ENCODE assay signal across 8 cellular contexts in the genomic region with DNA sequence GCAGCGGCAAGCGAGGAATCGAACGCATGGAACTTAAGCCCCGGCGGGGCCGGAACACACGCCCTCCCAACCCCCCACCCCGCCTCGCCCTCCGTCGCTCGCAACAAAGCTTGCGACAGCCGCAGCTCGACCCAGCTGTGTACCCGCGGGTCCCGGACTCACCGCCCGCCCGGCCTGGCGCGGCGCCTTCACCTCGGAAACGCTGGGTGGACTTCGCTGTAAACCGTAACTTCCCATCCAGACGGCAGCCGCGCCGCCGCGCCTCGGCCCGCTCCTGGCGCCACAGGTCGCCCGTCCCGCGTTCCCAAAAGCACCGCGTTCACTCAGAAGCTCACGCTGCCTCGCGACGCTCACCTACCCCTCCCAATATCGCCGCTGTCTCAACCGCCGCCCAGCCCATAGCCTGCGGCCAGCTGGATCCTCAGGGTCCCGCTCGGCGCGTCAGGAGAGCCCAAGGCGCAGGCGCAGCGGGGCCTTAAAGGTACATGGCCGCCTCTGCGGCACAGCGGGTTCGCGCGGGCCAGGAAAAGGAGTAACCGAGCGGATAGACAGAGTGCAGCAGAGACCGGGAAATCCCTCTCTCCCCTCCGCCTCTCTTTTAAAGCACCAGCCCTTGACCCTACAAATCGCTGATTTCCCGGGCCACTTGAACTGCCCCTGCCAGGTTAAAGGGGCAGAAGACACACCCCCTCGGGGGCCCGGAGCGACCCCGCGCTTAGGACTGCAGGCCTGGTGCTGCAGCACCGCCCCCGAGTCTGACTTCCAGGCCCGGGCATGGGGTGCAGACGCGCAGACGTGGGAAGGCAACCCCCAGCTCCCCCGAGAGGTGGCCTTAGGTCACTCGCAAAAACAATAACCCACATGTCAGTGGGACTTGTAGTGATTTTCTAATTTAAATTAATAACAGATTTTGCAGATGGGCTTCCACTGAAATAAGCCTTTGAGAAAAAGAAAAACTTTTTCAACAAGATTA. TPM values are rescaled to one million over a fixed set of nuclear protein-coding genes. Genes with fewer than 3 reads are reported as not detected.
A peak's percentile ranks its signal among the peaks of the same experiment; 100 is the strongest.
DNase-seq lines count a peak whose midpoint lies in the region; ATAC-seq and TF ChIP-seq lines count a peak whose summit lies in the region.
"Not testable (repeated sequence)": the region's sequence is repeated elsewhere in the genome, so short reads cannot be mapped to it uniquely, and the experiment has no call there.

A gene with protein sequence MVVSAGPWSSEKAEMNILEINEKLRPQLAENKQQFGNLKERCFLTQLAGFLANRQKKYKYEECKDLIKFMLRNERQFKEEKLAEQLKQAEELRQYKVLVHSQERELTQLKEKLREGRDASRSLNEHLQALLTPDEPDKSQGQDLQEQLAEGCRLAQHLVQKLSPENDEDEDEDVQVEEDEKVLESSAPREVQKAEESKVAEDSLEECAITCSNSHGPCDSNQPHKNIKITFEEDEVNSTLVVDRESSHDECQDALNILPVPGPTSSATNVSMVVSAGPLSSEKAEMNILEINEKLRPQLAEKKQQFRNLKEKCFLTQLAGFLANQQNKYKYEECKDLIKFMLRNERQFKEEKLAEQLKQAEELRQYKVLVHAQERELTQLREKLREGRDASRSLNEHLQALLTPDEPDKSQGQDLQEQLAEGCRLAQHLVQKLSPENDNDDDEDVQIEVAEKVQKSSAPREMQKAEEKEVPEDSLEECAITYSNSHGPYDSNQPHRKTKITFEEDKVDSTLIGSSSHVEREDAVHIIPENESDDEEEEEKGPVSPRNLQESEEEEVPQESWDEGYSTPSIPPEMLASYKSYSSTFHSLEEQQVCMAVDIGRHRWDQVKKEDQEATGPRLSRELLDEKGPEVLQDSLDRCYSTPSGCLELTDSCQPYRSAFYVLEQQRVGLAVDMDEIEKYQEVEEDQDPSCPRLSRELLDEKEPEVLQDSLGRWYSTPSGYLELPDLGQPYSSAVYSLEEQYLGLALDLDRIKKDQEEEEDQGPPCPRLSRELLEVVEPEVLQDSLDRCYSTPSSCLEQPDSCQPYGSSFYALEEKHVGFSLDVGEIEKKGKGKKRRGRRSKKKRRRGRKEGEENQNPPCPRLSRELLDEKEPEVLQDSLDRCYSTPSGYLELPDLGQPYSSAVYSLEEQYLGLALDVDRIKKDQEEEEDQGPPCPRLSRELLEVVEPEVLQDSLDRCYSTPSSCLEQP (N-terminal part only) (minus strand): TSS at position 443 of the 973 bp plus-strand sequence. CDS start 21,412 bp downstream, outside the sequence.

- H3K9me3 Mint-ChIP-seq in endothelial cell (ENCODE audit: unreplicated experiment) = not testable (repeated sequence)

- ATAC-seq in GM19468 (IDR thresholded peaks at IDR 0.05; ENCODE audit: extremely low read depth, unreplicated experiment) = peak; percentile 89
- peak; percentile 96 for ATAC-seq in HG03432 (IDR thresholded peaks at IDR 0.05; ENCODE audit: unreplicated experiment)

- peak within 1 kb of the TSS; percentile 91 for H3K27ac Mint-ChIP-seq in endothelial cell (ENCODE audit: unreplicated experiment)

- not testable (repeated sequence) for H3K27me3 Mint-ChIP-seq in endothelial cell (ENCODE audit: unreplicated experiment)

- H3K36me3 Mint-ChIP-seq in endothelial cell (ENCODE audit: low read depth, unreplicated experiment) = not testable (repeated sequence)

- peak within 1 kb of the TSS; percentile 98 for H3K4me3 Mint-ChIP-seq in endothelial cell (ENCODE audit: unreplicated experiment)

- H3K4me1 Mint-ChIP-seq in endothelial cell (ENCODE audit: unreplicated experiment) = not testable (repeated sequence)

- DNase-seq in OCI-M1 (lab: John Stamatoyannopoulos, UW) = peak; percentile 74
- DNase-seq in activated T-cell treated with anti-CD3 and anti-CD28 coated beads for 1 hour (ENCODE audit: low read depth) = peak; percentile 17
- DNase-seq in endothelial cell (ENCODE audit: low spot score) = peak; percentile 49
- not testable (repeated sequence) for DNase-seq in mesenteric fat pad (ENCODE audit: low spot score)
- DNase-seq in stimulated activated CD4-positive, alpha-beta T cell treated with anti-CD3 and anti-CD28 coated beads, Interleukin-4, amount 100 ng/mL, for 4 hours = peak; percentile 38 to 39

- H3K27ac ChIP-seq in C4-2B = peak within 1 kb of the TSS; percentile 58

- not testable (repeated sequence) for TF ChIP-seq CTCF in C4-2B (conservative IDR thresholded peaks at IDR 0.05); endothelial cell (IDR thresholded peaks at IDR 0.05; ENCODE audit: unreplicated experiment)

RNA-seq across cellular contexts. Expression of the gene that starts here (rescaled TPM):
- total RNA-seq in endothelial cell (ENCODE audit: unreplicated experiment) (31.6 TPM), mesenteric fat pad (24.4 TPM)
